8 cellular contexts compared by ENCODE assay signal in the genomic region with DNA sequence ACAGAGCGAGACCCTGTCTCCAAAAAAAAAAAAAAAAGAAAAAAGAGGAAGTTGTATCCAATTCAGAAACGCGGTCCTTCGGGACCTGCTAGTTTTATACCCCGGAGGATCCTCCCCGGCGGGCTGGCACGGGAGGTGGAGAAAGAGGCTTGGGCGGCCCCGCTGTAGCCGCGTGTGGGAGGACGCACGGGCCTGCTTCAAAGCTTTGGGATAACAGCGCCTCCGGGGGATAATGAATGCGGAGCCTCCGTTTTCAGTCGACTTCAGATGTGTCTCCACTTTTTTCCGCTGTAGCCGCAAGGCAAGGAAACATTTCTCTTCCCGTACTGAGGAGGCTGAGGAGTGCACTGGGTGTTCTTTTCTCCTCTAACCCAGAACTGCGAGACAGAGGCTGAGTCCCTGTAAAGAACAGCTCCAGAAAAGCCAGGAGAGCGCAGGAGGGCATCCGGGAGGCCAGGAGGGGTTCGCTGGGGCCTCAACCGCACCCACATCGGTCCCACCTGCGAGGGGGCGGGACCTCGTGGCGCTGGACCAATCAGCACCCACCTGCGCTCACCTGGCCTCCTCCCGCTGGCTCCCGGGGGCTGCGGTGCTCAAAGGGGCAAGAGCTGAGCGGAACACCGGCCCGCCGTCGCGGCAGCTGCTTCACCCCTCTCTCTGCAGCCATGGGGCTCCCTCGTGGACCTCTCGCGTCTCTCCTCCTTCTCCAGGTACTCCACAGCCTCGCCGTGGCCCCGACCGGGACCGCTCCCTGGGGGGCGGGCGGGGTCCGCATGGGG. TPM values are rescaled to one million over a fixed set of nuclear protein-coding genes. Genes with fewer than 3 reads are reported as not detected.
DNase-seq lines count a peak whose midpoint lies in the region; ATAC-seq and TF ChIP-seq lines count a peak whose summit lies in the region.

Gene CDH3 (plus strand): TSS at position 596 of the 779 bp plus-strand sequence. CDS start 70 bp downstream, at position 666.

- no peak within 1 kb of the TSS for H3K27ac Mint-ChIP-seq in activated naive CD8-positive, alpha-beta T cell treated with anti-CD3 and anti-CD28 coated beads for 36 hours

- DNase-seq in ELR (ENCODE audit: low read depth), result peak; percentile 53
- DNase-seq in NCI-H128 (lab: John Stamatoyannopoulos, UW; ENCODE audit: unreplicated experiment), result peak; percentile 47
- peak; percentile 26 for DNase-seq in activated naive CD8-positive, alpha-beta T cell treated with anti-CD3 and anti-CD28 coated beads for 36 hours
- DNase-seq in left colon, result peak; percentile 59 to 66
- DNase-seq in suprapubic skin (ENCODE audit: low spot score in 2 of 2), result no peak
- DNase-seq in cardiac septum (ENCODE audit: low spot score), result no peak

- H3K27me3 ChIP-seq in suprapubic skin, result peaks cover 59% of the 10 kb centered on the region

- H3K4me1 ChIP-seq in suprapubic skin, result peaks cover 27% of the 10 kb centered on the region

- peaks cover 82% of the 10 kb centered on the region for H3K27me3 Mint-ChIP-seq in activated naive CD8-positive, alpha-beta T cell treated with anti-CD3 and anti-CD28 coated beads for 36 hours

- peak within 1 kb of the TSS; percentile 61 for H3K4me3 ChIP-seq in suprapubic skin

- ATAC-seq in left colon (peak; percentile 91), GM19395 (IDR thresholded peaks at IDR 0.05; ENCODE audit: unreplicated experiment) (no peak), GM21723 (IDR thresholded peaks at IDR 0.05; ENCODE audit: unreplicated experiment) (no peak)

- H3K9me3 ChIP-seq in suprapubic skin, result no peaks in the 10 kb centered on the region

- no peaks in the 10 kb centered on the region for H3K9me3 Mint-ChIP-seq in activated naive CD8-positive, alpha-beta T cell treated with anti-CD3 and anti-CD28 coated beads for 36 hours

- peak within 1 kb of the TSS; percentile 29 for H3K4me3 Mint-ChIP-seq in activated naive CD8-positive, alpha-beta T cell treated with anti-CD3 and anti-CD28 coated beads for 36 hours

- H3K36me3 ChIP-seq in suprapubic skin, result no peaks in the 10 kb centered on the region

- no peaks in the 10 kb centered on the region for H3K36me3 Mint-ChIP-seq in activated naive CD8-positive, alpha-beta T cell treated with anti-CD3 and anti-CD28 coated beads for 36 hours

- TF ChIP-seq CTCF in suprapubic skin (IDR thresholded peaks at IDR 0.05), result no peak

- no peak for TF ChIP-seq POLR2A in suprapubic skin (IDR thresholded peaks at IDR 0.05)

- intact Hi-C loops in left colon (cut with DNase I, micrococcal nuclease) (no loop called here), cardiac septum (cut with DNase I) (no loop called here)

- peaks cover 15% of the 10 kb centered on the region for H3K4me1 Mint-ChIP-seq in activated naive CD8-positive, alpha-beta T cell treated with anti-CD3 and anti-CD28 coated beads for 36 hours

- WGBS in suprapubic skin, result under 1% methylated on average over 52 of the region's 53 CpGs

- TF ChIP-seq EP300 in suprapubic skin (IDR thresholded peaks at IDR 0.05), result no peak

- peak within 1 kb of the TSS; percentile 71 for H3K27ac ChIP-seq in suprapubic skin

RNA-seq across cellular contexts. Expression of gene CDH3, which starts in this region (rescaled TPM):
- under 1 TPM; 0.37 to 0.44 TPM for total RNA-seq in activated naive CD8-positive, alpha-beta T cell treated with anti-CD3 and anti-CD28 coated beads for 36 hours
- under 1 TPM; 0.81 to 0.89 TPM for total RNA-seq in left colon
- total RNA-seq in suprapubic skin, result 10 to 100 TPM; 39.0 to 96.8 (median 70.1) TPM
- total RNA-seq in cardiac septum, result not detected

Comparison
In these comparisons a context has a peak if more than half of its experiments do, and no peak if none do; other contexts are left out.
1. RNA of gene CDH3 (total RNA-seq): 39.0 to 96.8 TPM in suprapubic skin; 0.81 to 0.89 TPM in left colon, 0.37 to 0.44 TPM in activated naive CD8-positive, alpha-beta T cell treated with anti-CD3 and anti-CD28 coated beads for 36 hours and not detected in cardiac septum (single experiment); every median in the first group is over 10 times any median in the second.
2. Peak in DNase-seq in activated naive CD8-positive, alpha-beta T cell treated with anti-CD3 and anti-CD28 coated beads for 36 hours; RNA of the gene not detected or under 1 TPM.
3. Peak in DNase-seq and ATAC-seq in left colon; RNA of the gene not detected or under 1 TPM.
4. DNase-seq: peak in ELR (single experiment) and NCI-H128 (single experiment); none in suprapubic skin (0 of 2) and cardiac septum (single experiment).